Comparison of ENCODE assay signal across 9 cellular contexts in genomic region chr11:59754494-59754858, GRCh38. TPM values are rescaled to one million over a fixed set of nuclear protein-coding genes. Genes with fewer than 3 reads are reported as not detected.
DNase-seq lines count a peak whose midpoint lies in the region; ATAC-seq, FAIRE-seq and TF ChIP-seq lines count a peak whose summit lies in the region.
"Had no signal": no experiment of that assay in that cellular context is flagged by ENCODE, and none has a peak within 500 bp of the region (broad histone marks: within the 10 kb centered on the region; RNA-seq: fewer than 3 reads in every experiment).

No MANE protein-coding gene starts in this region.

- H3K4me1 Mint-ChIP-seq in stimulated activated naive CD8-positive, alpha-beta T cell treated with anti-CD3 and anti-CD28 coated beads, Interleukin-15, amount 100 ng/mL, for 72 hours: peaks cover 31% of the 10 kb centered on the region

- TF ChIP-seq POLR2A in HCT116 (IDR thresholded peaks at IDR 0.05; ENCODE audit: borderline replicate concordance, extremely low read depth, insufficient read depth, insufficient read length): no peak

- H3K4me3 Mint-ChIP-seq in stimulated activated naive CD8-positive, alpha-beta T cell treated with anti-CD3 and anti-CD28 coated beads, Interleukin-15, amount 100 ng/mL, for 72 hours: peak overlapping the region; percentile 89 to 94

- H4K20me1 ChIP-seq in HCT116 (ENCODE audit: insufficient read depth): no peaks in the 10 kb centered on the region
- H4K20me1 ChIP-seq in OCI-LY3 (ENCODE audit: insufficient read depth, low read length): no peaks in the 10 kb centered on the region; the same call in 1 of the 2 replicates

- H3K4me2 ChIP-seq in HCT116 (ENCODE audit: low read length) (peak overlapping the region; percentile 96), OCI-LY3 (ENCODE audit: low read length) (peak overlapping the region; percentile 98)

- no peaks in the 10 kb centered on the region for H3K9me3 ChIP-seq in HCT116 (ENCODE audit: control insufficient read depth in 1 of 2, insufficient read depth in 1 of 2, low read depth in 1 of 2, low read length in 2 of 2)
- H3K9me3 ChIP-seq in OCI-LY3 (ENCODE audit: insufficient read depth, low read length): no peaks in the 10 kb centered on the region
- H3K9me3 ChIP-seq in kidney (ENCODE audit: control insufficient read depth in 1 of 2, low read length in 2 of 2): no peaks in the 10 kb centered on the region

- no peak for TF ChIP-seq CTCF in HCT116 (IDR thresholded peaks at IDR 0.05 in 2 of 3, conservative IDR thresholded peaks at IDR 0.05 in 1 of 3; ENCODE audit: borderline replicate concordance in 1 of 3, insufficient read depth in 1 of 3, low read depth in 2 of 3, low read length in 2 of 3)
- no peak for TF ChIP-seq CTCF in OCI-LY3 (IDR thresholded peaks at IDR 0.05; ENCODE audit: low read depth, low read length)
- no peak for TF ChIP-seq CTCF in astrocyte of the spinal cord (IDR thresholded peaks at IDR 0.05; ENCODE audit: low read depth, low read length)
- no peak for TF ChIP-seq CTCF in kidney (IDR thresholded peaks at IDR 0.05; ENCODE audit: borderline replicate concordance, extremely low read depth, insufficient read depth)

- H3K27ac ChIP-seq in HCT116 (ENCODE audit: low read depth, low read length) (peak overlapping the region; percentile 84), OCI-LY3 (ENCODE audit: low read length) (no peak overlapping the region), kidney (ENCODE audit: low read depth in 2 of 2, low read length in 2 of 2) (peak overlapping the region; percentile 95 to 96)

- CTCF ChIA-PET in HCT116 (lab: Charles Lee): interaction anchor here (0.9 to 4.1 kb wide), 9 partner anchors 13 to 181 kb away, joined by 3 to 40 read pairs (median 5); partner anchors contain the start of genes MRPL16 and OSBP

- no peak for ATAC-seq in HCT116
- peak; percentile 39 for ATAC-seq in stimulated activated naive CD8-positive, alpha-beta T cell treated with anti-CD3 and anti-CD28 coated beads, Interleukin-15, amount 100 ng/mL, for 72 hours
- no peak for ATAC-seq in HG03139 (IDR thresholded peaks at IDR 0.05; ENCODE audit: unreplicated experiment)

- H2AFZ ChIP-seq in HCT116 (ENCODE audit: low read depth, low read length, poor library complexity, severe bottlenecking): peak overlapping the region; percentile 98
- peak overlapping the region; percentile 100 for H2AFZ ChIP-seq in OCI-LY3 (ENCODE audit: low read depth, low read length)

- in situ Hi-C loops in astrocyte of the spinal cord (cut with HindIII; ENCODE audit: low sequenced_read_pairs): no loop called here

- H3K9ac ChIP-seq in HCT116 (ENCODE audit: low read length) (peak overlapping the region; percentile 69), OCI-LY3 (ENCODE audit: low read length) (peak overlapping the region; percentile 73), kidney (ENCODE audit: low read length in 2 of 2) (peak overlapping the region; percentile 83)

- TSS peak; percentile 75 for BruUV-seq in HCT116 (replicated peaks; lab: Mats Ljungman, UMichigan)

- intact Hi-C loops in HCT116 (cut with micrococcal nuclease): loop anchor here (1.0 to 10.0 kb wide), 2 partner anchors 48 to 380 kb away; no protein-coding TSS in a partner anchor
- intact Hi-C loops in kidney (cut with DNase I): loop anchor here (5.0 kb wide), 1 partner anchor 48 kb away; no protein-coding TSS in a partner anchor

- no peak overlapping the region for H3K27ac Mint-ChIP-seq in stimulated activated naive CD8-positive, alpha-beta T cell treated with anti-CD3 and anti-CD28 coated beads, Interleukin-15, amount 100 ng/mL, for 72 hours

- peak overlapping the region; percentile 87 to 90 for H3K4me3 ChIP-seq in HCT116 (replicated peaks in 1 of 2; ENCODE audit: low read depth in 1 of 2, low read length in 2 of 2)
- H3K4me3 ChIP-seq in OCI-LY3 (ENCODE audit: low read length): peak overlapping the region; percentile 94
- peak overlapping the region; percentile 86 for H3K4me3 ChIP-seq in astrocyte of the spinal cord (ENCODE audit: low read depth, low read length)
- H3K4me3 ChIP-seq in kidney (ENCODE audit: low read length in 2 of 2): peak overlapping the region; percentile 95 to 97

- no peaks in the 10 kb centered on the region for H3K9me3 Mint-ChIP-seq in stimulated activated naive CD8-positive, alpha-beta T cell treated with anti-CD3 and anti-CD28 coated beads, Interleukin-15, amount 100 ng/mL, for 72 hours

- peak; percentile 38 for DNase-seq in DMS 273 (lab: John Stamatoyannopoulos, UW; ENCODE audit: unreplicated experiment)
- DNase-seq in DMS 273 treated with DMSO at 0.1 percent for 48 hours (lab: John Stamatoyannopoulos, UW): no peak
- no peak for DNase-seq in HCT116 (ENCODE audit: low read depth, low spot score)
- DNase-seq in astrocyte of the spinal cord (ENCODE audit: low read depth, low spot score): peak; percentile 29
- no peak for DNase-seq in kidney
- peak in 1 of 2 donors; percentile 24 for DNase-seq in stimulated activated naive CD8-positive, alpha-beta T cell treated with anti-CD3 and anti-CD28 coated beads, Interleukin-15, amount 100 ng/mL, for 72 hours

- no peak for FAIRE-seq in kidney (lab: Jason Lieb, UNC)
- FAIRE-seq: A204.1 had no signal

- peaks cover 41% of the 10 kb centered on the region for H3K79me2 ChIP-seq in HCT116 (ENCODE audit: insufficient read depth, low read length)
- no peaks in the 10 kb centered on the region for H3K79me2 ChIP-seq in OCI-LY3 (ENCODE audit: low read length)

- POLR2A ChIA-PET in HCT116 (lab: Charles Lee): interaction anchor here (0.9 to 3.6 kb wide), 4 partner anchors 9 to 54 kb away, joined by 3 to 15 read pairs (median 5); no protein-coding TSS in a partner anchor

- H3K27me3 Mint-ChIP-seq in stimulated activated naive CD8-positive, alpha-beta T cell treated with anti-CD3 and anti-CD28 coated beads, Interleukin-15, amount 100 ng/mL, for 72 hours: peaks cover 1% of the 10 kb centered on the region

- H3K4me1 ChIP-seq in HCT116 (ENCODE audit: control insufficient read depth in 1 of 2, insufficient read depth in 2 of 2, low read length in 2 of 2) (peaks cover 9 to 30% of the 10 kb centered on the region in 2 experiments), OCI-LY3 (ENCODE audit: low read length) (peaks cover 22% of the 10 kb centered on the region), kidney (ENCODE audit: control insufficient read depth in 1 of 2, insufficient read depth in 1 of 2, low read depth in 1 of 2, low read length in 2 of 2) (peaks cover 14 to 16% of the 10 kb centered on the region in 2 donors)

- no peaks in the 10 kb centered on the region for H3K9me2 ChIP-seq in HCT116 (ENCODE audit: insufficient read depth)

- no peak for TF ChIP-seq RAD21 in HCT116 (IDR thresholded peaks at IDR 0.05; ENCODE audit: low read depth)

- RAD21 ChIA-PET in HCT116 (lab: Charles Lee; ENCODE audit: low non-redundant PET in 1 of 2, low total read pairs in 2 of 2, uncharacterized antibody in 2 of 2, unreplicated experiment in 2 of 2): interaction anchor here (1.0 to 2.2 kb wide), 3 partner anchors 46 to 47 kb away, joined by 3 to 5 read pairs (median 5); no protein-coding TSS in a partner anchor

- H3K27me3 ChIP-seq in HCT116 (ENCODE audit: insufficient read depth, low read length): no peaks in the 10 kb centered on the region
- H3K27me3 ChIP-seq in OCI-LY3 (ENCODE audit: low read depth, low read length): no peaks in the 10 kb centered on the region

- H3K36me3 ChIP-seq in HCT116 (ENCODE audit: control insufficient read depth in 1 of 2, insufficient read depth in 2 of 2, low read length in 2 of 2) (no peaks in the 10 kb centered on the region), OCI-LY3 (replicated peaks; ENCODE audit: low read depth, low read length) (no peaks in the 10 kb centered on the region), kidney (ENCODE audit: control insufficient read depth in 1 of 2, insufficient read depth in 2 of 2, low read length in 2 of 2) (no peaks in the 10 kb centered on the region)

TF ChIP-seq in HCT116, 20 proteins besides CTCF, POLR2A, EP300 and RAD21 (continues in another document):
- TF ChIP-seq YY1 (IDR thresholded peaks at IDR 0.05; ENCODE audit: extremely low read depth, insufficient replicate concordance, low read depth, low read length): no peak
- TF ChIP-seq REST (IDR thresholded peaks at IDR 0.05; ENCODE audit: low read depth): no peak

RNA-seq across cellular contexts. Expression of gene STX3, which starts 0.7 kb away (rescaled TPM):
- 20.4 TPM for total RNA-seq in HCT116 (2021; ENCODE audit: unreplicated experiment)
- polyA plus RNA-seq in HCT116 (2012): 14.3 and 15.9 TPM in 2 replicates
- 43.2 TPM for total RNA-seq in kidney
- 57.2 TPM for polyA plus RNA-seq in kidney (ENCODE audit: insufficient read depth, low read depth, low replicate concordance)

RNA-seq across cellular contexts. Expression of gene OR10V1, which starts 40.8 kb away (rescaled TPM):
- total RNA-seq in HCT116 (2021; ENCODE audit: unreplicated experiment) (not detected), kidney (not detected)
- not detected in 2 replicates for polyA plus RNA-seq in HCT116 (2012)
- polyA plus RNA-seq in kidney (ENCODE audit: insufficient read depth, low read depth, low replicate concordance): not detected

RNA-seq across cellular contexts. Expression of gene MRPL16, which starts 56.1 kb away (rescaled TPM):
- 61.0 TPM for total RNA-seq in HCT116 (2021; ENCODE audit: unreplicated experiment)
- 37.7 and 50.6 TPM in 2 replicates for polyA plus RNA-seq in HCT116 (2012)
- total RNA-seq in kidney: 38.0 TPM
- 109 TPM for polyA plus RNA-seq in kidney (ENCODE audit: insufficient read depth, low read depth, low replicate concordance)

Comparison
In these comparisons a context has a peak if more than half of its experiments do, and no peak if none do; other contexts are left out.
1. DNase-seq: peak in DMS 273 (single experiment) and astrocyte of the spinal cord (single experiment); none in DMS 273 treated with DMSO at 0.1 percent for 48 hours (single experiment), HCT116 (single experiment) and kidney (single experiment).
2. Peak in every context shown above with its lines, with median percentiles within 50 percentile points of each other: H3K4me3 ChIP-seq and H3K9ac ChIP-seq.